Comparison of ENCODE assay signal across 15 cellular contexts in the genomic region with DNA sequence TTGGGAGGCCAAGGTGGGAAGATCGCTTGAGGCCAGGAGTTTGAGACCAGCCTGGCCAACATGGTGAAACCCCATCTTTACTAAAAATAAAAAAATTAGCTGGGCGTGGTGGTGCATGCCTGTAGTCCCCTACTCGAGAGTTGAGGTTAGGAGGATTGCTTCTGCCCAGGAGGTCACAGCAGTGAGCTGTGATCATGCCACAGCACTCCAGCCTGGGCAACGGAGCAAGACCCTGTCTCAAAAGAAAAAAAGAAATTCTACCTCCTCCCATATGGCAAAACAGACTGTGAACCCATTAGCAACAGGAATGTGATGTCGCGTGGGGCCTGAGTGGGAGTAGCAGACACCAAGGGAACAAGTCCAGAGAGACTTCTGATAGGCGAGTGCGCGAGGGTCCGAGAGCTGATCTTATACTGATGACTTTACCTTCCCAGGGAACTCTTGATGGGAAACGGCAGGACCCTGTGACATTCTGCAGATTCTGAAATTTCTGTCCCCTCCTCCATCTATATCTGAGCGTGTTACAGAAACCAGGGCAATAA.
"Had no signal": no experiment of that assay in that cellular context is flagged by ENCODE, and none has a peak within 500 bp of the region (broad histone marks: within the 10 kb centered on the region; RNA-seq: fewer than 3 reads in every experiment).

No MANE protein-coding gene starts in this region.

- H3K36me3 Mint-ChIP-seq: activated naive CD8-positive, alpha-beta T cell; naive thymus-derived CD8-positive, alpha-beta T cell; stimulated activated memory B cell treated with anti-CD40 and anti-IgM and Interleukin-4, amounts not matched to agents 10 μg/mL and 1 μg/mL and 100 μg/mL, for 72 hours had no signal

- ATAC-seq: naive thymus-derived CD8-positive, alpha-beta T cell; sciatic nerve; stimulated activated memory B cell treated with anti-CD40 and anti-IgM and Interleukin-4, amounts not matched to agents 10 μg/mL and 1 μg/mL and 100 μg/mL, for 72 hours had no signal

- H3K27me3 Mint-ChIP-seq: activated naive CD8-positive, alpha-beta T cell; stimulated activated memory B cell treated with anti-CD40 and anti-IgM and Interleukin-4, amounts not matched to agents 10 μg/mL and 1 μg/mL and 100 μg/mL, for 72 hours had no signal

- H3K4me1 ChIP-seq: parathyroid adenoma, testis had no signal

- H3K27ac ChIP-seq: cardiac muscle cell, esophagus squamous epithelium, neutrophil, parathyroid adenoma, testis, upper lobe of left lung had no signal

- H2AFZ ChIP-seq: parathyroid adenoma had no signal

- H3K27ac Mint-ChIP-seq: activated naive CD8-positive, alpha-beta T cell; stimulated activated memory B cell treated with anti-CD40 and anti-IgM and Interleukin-4, amounts not matched to agents 10 μg/mL and 1 μg/mL and 100 μg/mL, for 72 hours had no signal

- H3K27me3 ChIP-seq: cardiac muscle cell, esophagus squamous epithelium, neutrophil, testis, upper lobe of left lung had no signal

- H3K9ac ChIP-seq: parathyroid adenoma had no signal

- H3K9me3 ChIP-seq: esophagus squamous epithelium, neutrophil, testis, upper lobe of left lung had no signal

- DNase-seq: activated CD4-positive, alpha-beta T cell treated with anti-CD3 and anti-CD28 coated beads, Interleukin-2, amount 50 U/mL, for 48 hours; activated CD4-positive, CD25-positive, alpha-beta regulatory T cell treated with anti-CD3 and anti-CD28 coated beads, Interleukin-2, amount 50 U/mL, for 72 hours; effector memory CD4-positive, alpha-beta T cell; esophagus squamous epithelium; mesendoderm; naive thymus-derived CD8-positive, alpha-beta T cell; stimulated activated CD4-positive, alpha-beta T cell treated with anti-CD3 and anti-CD28 coated beads, Interleukin-4, amount 100 ng/mL, for 4 hours; testis; upper lobe of left lung had no signal

- H3K36me3 ChIP-seq: cardiac muscle cell, esophagus squamous epithelium, neutrophil, upper lobe of left lung had no signal

- H3K4me3 ChIP-seq: cardiac muscle cell, esophagus squamous epithelium, testis, upper lobe of left lung had no signal

- H3K4me3 Mint-ChIP-seq: activated naive CD8-positive, alpha-beta T cell; naive thymus-derived CD8-positive, alpha-beta T cell; stimulated activated memory B cell treated with anti-CD40 and anti-IgM and Interleukin-4, amounts not matched to agents 10 μg/mL and 1 μg/mL and 100 μg/mL, for 72 hours had no signal

- H3K79me2 ChIP-seq: parathyroid adenoma had no signal
